Comparison of ENCODE assay signal across 20 cellular contexts in genomic region chr17:48412841-48413240, GRCh38. TPM values are rescaled to one million over a fixed set of nuclear protein-coding genes. Genes with fewer than 3 reads are reported as not detected.
A peak's percentile ranks its signal among the peaks of the same experiment; 100 is the strongest.
DNase-seq lines count a peak whose midpoint lies in the region; ATAC-seq and FAIRE-seq lines count a peak whose summit lies in the region.
"Had no signal": no experiment of that assay in that cellular context is flagged by ENCODE, and none has a peak within 500 bp of the region (broad histone marks: within the 10 kb centered on the region; RNA-seq: fewer than 3 reads in every experiment).

No MANE protein-coding gene starts in this region.

- H3K4me1 Mint-ChIP-seq in activated T-helper 17 cell treated with anti-CD3 and anti-CD28 coated beads, Interleukin-2, amount 50 U/mL, for 72 hours: peaks cover 55% of the 10 kb centered on the region
- H3K4me1 Mint-ChIP-seq in naive B cell: peaks cover 36 to 70% (median 66%) of the 10 kb centered on the region in 3 donors

- peak; percentile 63 for FAIRE-seq in GM18507 (lab: Jason Lieb, UNC)
- FAIRE-seq: HTR-8/SVneo had no signal

- peak overlapping the region; percentile 75 for H3K4me3 Mint-ChIP-seq in activated T-helper 17 cell treated with anti-CD3 and anti-CD28 coated beads, Interleukin-2, amount 50 U/mL, for 72 hours
- H3K4me3 Mint-ChIP-seq in naive B cell: peak overlapping the region; percentile 9 to 83 (median 46)

- peaks cover 63% of the 10 kb centered on the region for H3K36me3 Mint-ChIP-seq in activated T-helper 17 cell treated with anti-CD3 and anti-CD28 coated beads, Interleukin-2, amount 50 U/mL, for 72 hours (ENCODE audit: low read depth)
- H3K36me3 Mint-ChIP-seq in naive B cell: peaks cover 0 to 14% of the 10 kb centered on the region in 2 donors

- peak overlapping the region; percentile 87 for H3K27ac Mint-ChIP-seq in activated T-helper 17 cell treated with anti-CD3 and anti-CD28 coated beads, Interleukin-2, amount 50 U/mL, for 72 hours
- peak overlapping the region; percentile 28 to 91 (median 81) for H3K27ac Mint-ChIP-seq in naive B cell

- no peak for DNase-seq in activated CD4-positive, CD25-positive, alpha-beta regulatory T cell treated with anti-CD3 and anti-CD28 coated beads, Interleukin-2, amount 50 U/mL, for 72 hours
- no peak for DNase-seq in GM18507 (ENCODE audit: extremely low spot score, insufficient read length, low read depth)
- DNase-seq in naive B cell: no peak
- DNase-seq in NCI-H128 (lab: John Stamatoyannopoulos, UW; ENCODE audit: unreplicated experiment): no peak
- no peak for DNase-seq in A172 (ENCODE audit: low spot score)
- DNase-seq in T1000 (lab: John Stamatoyannopoulos, UW): no peak
- DNase-seq: activated CD4-positive, alpha-beta T cell treated with anti-CD3 and anti-CD28 coated beads, Interleukin-2, amount 50 U/mL, for 4 hours; AML-193; aorta; cerebellar nuclear complex; NCI-H1048; NCI-H2081 treated with DMSO at 0.1 percent for 48 hours; retina; stimulated activated CD4-positive, alpha-beta T cell treated with anti-CD3 and anti-CD28 coated beads, Interleukin-12 subunit alpha, Interleukin-12 subunit beta, amount 100 ng/mL, for 4 hours had no signal

- H3K27me3 Mint-ChIP-seq in activated T-helper 17 cell treated with anti-CD3 and anti-CD28 coated beads, Interleukin-2, amount 50 U/mL, for 72 hours: no peaks in the 10 kb centered on the region
- H3K27me3 Mint-ChIP-seq in naive B cell: no peaks in the 10 kb centered on the region

- peak; percentile 79 for ATAC-seq in activated CD4-positive, CD25-positive, alpha-beta regulatory T cell treated with anti-CD3 and anti-CD28 coated beads, Interleukin-2, amount 50 U/mL, for 24 hours
- peak; percentile 78 for ATAC-seq in activated T-helper 17 cell treated with anti-CD3 and anti-CD28 coated beads, Interleukin-2, amount 50 U/mL, for 72 hours (replicated peaks)
- ATAC-seq in naive B cell (ENCODE audit: low read depth in 2 of 2): no peak
- ATAC-seq: gastroesophageal sphincter had no signal

- H3K9me3 Mint-ChIP-seq in activated T-helper 17 cell treated with anti-CD3 and anti-CD28 coated beads, Interleukin-2, amount 50 U/mL, for 72 hours: no peaks in the 10 kb centered on the region
- no peaks in the 10 kb centered on the region for H3K9me3 Mint-ChIP-seq in naive B cell

RNA-seq across cellular contexts. Expression of gene SKAP1, which starts 17.2 kb away (rescaled TPM):
- 100 to 1,000 TPM in 1 of 2 donors, 10 to 100 TPM in 1; 71.4 to 103 TPM for total RNA-seq in activated T-helper 17 cell treated with anti-CD3 and anti-CD28 coated beads, Interleukin-2, amount 50 U/mL, for 72 hours
- 100 to 1,000 TPM in 5 of 6 donors, 10 to 100 TPM in 1; 79.3 to 166 (median 140) TPM for polyA plus RNA-seq in naive B cell (ENCODE audit: low read depth in 6 of 6)
- 2.6 TPM in 1 of 2 replicates, not detected in the other for total RNA-seq in A172 (2014; rRNA removed; shearing (Covaris generic))
- total RNA-seq: osteoblast, RPMI7951 had no signal

Comparison
In these comparisons a context has a peak if more than half of its experiments do, and no peak if none do; other contexts are left out.
1. ATAC-seq: peak in activated CD4-positive, CD25-positive, alpha-beta regulatory T cell treated with anti-CD3 and anti-CD28 coated beads, Interleukin-2, amount 50 U/mL, for 24 hours (2 of 2) and activated T-helper 17 cell treated with anti-CD3 and anti-CD28 coated beads, Interleukin-2, amount 50 U/mL, for 72 hours (single experiment); none in naive B cell (0 of 2).
2. RNA of gene SKAP1, which starts 17.2 kb away (total RNA-seq): 71.4 to 103 TPM in activated T-helper 17 cell treated with anti-CD3 and anti-CD28 coated beads, Interleukin-2, amount 50 U/mL, for 72 hours; 2.6 TPM in A172; every median in the first group is over 10 times any median in the second.